ENCODE assay signal across 16 cellular contexts in genomic region chr9:89798546-89799120, GRCh38.
A peak's percentile ranks its signal among the peaks of the same experiment; 100 is the strongest.
DNase-seq lines count a peak whose midpoint lies in the region; ATAC-seq and TF ChIP-seq lines count a peak whose summit lies in the region.
"Had no signal": no experiment of that assay in that cellular context is flagged by ENCODE, and none has a peak within 500 bp of the region (broad histone marks: within the 10 kb centered on the region; RNA-seq: fewer than 3 reads in every experiment).

No MANE protein-coding gene starts in this region.

- no peaks in the 10 kb centered on the region for H4K20me1 ChIP-seq in KMS-11 (ENCODE audit: insufficient read depth)

- H3K36me3 ChIP-seq in KMS-11 (ENCODE audit: insufficient read depth), result no peaks in the 10 kb centered on the region
- no peaks in the 10 kb centered on the region for H3K36me3 ChIP-seq in parathyroid adenoma (ENCODE audit: control insufficient read depth, insufficient read depth, low read length)

- H3K27me3 ChIP-seq in KMS-11 (ENCODE audit: insufficient read depth, low read depth) (no peaks in the 10 kb centered on the region), parathyroid adenoma (ENCODE audit: control insufficient read depth, insufficient read depth, low read length) (no peaks in the 10 kb centered on the region)

- peak overlapping the region in 4 of 5 experiments; percentile 9 to 92 (median 64) for H3K27ac Mint-ChIP-seq in brain
- H3K27ac Mint-ChIP-seq: CD14-positive monocyte, GM23338 had no signal

- H2AFZ ChIP-seq in KMS-11 (ENCODE audit: low read depth) (peak overlapping the region; percentile 5), parathyroid adenoma (no peak overlapping the region)
- H2AFZ ChIP-seq: GM23338 had no signal

- peak; percentile 9 for DNase-seq in DMS79 (lab: John Stamatoyannopoulos, UW)
- DNase-seq in SIG-M5 treated with dmso at 0.1 percent for 504 hours (lab: John Stamatoyannopoulos, UW; ENCODE audit: unreplicated experiment), result no peak
- no peak for DNase-seq in GF-D8 (lab: John Stamatoyannopoulos, UW)
- DNase-seq: Caco-2; NCI-H1930; NCI-H2227 treated with DMSO at 0.1 percent for 48 hours; NCI-H526; NK-92 treated with Interleukin-12 subunit alpha and Interleukin-12 subunit beta, amount 100 ng/mL, for 24 hours; SIG-M5 had no signal

- ATAC-seq in GM19397 (IDR thresholded peaks at IDR 0.05; ENCODE audit: unreplicated experiment), result no peak
- ATAC-seq: GM23338, HCT116 had no signal

- no peaks in the 10 kb centered on the region for H3K36me3 Mint-ChIP-seq in brain
- H3K36me3 Mint-ChIP-seq: CD14-positive monocyte had no signal

- H3K9me3 Mint-ChIP-seq in brain, result peaks cover 0 to 4% (median 0%) of the 10 kb centered on the region in 5 experiments
- H3K9me3 Mint-ChIP-seq: CD14-positive monocyte, GM23338 had no signal

- no peak overlapping the region for H3K4me3 Mint-ChIP-seq in brain
- H3K4me3 Mint-ChIP-seq: CD14-positive monocyte, GM23338 had no signal

- H3K4me3 ChIP-seq in KMS-11 (IDR thresholded peaks at IDR 0.05; ENCODE audit: insufficient read depth, low read depth, low read length) (no peak overlapping the region), parathyroid adenoma (ENCODE audit: low read depth, low read length) (no peak overlapping the region)
- H3K4me3 ChIP-seq: GM23338 had no signal

- peaks cover 7% of the 10 kb centered on the region for H3K27me3 Mint-ChIP-seq in brain

- no peaks in the 10 kb centered on the region for H3K79me2 ChIP-seq in KMS-11 (ENCODE audit: insufficient read depth, low read depth)
- no peaks in the 10 kb centered on the region for H3K79me2 ChIP-seq in parathyroid adenoma

- peaks cover 66% of the 10 kb centered on the region for H3K4me1 ChIP-seq in KMS-11 (ENCODE audit: low read depth, poor library complexity, severe bottlenecking)
- H3K4me1 ChIP-seq in parathyroid adenoma, result peaks cover 29% of the 10 kb centered on the region
- H3K4me1 ChIP-seq: Caco-2 had no signal

- TF ChIP-seq CTCF in KMS-11 (conservative IDR thresholded peaks at IDR 0.05; ENCODE audit: low read depth, low read length) (no peak), brain (conservative IDR thresholded peaks at IDR 0.05) (no peak), parathyroid adenoma (IDR thresholded peaks at IDR 0.05) (no peak)

- H3K4me2 ChIP-seq in KMS-11 (peak overlapping the region; percentile 58), parathyroid adenoma (ENCODE audit: low read length) (no peak overlapping the region)
- H3K4me2 ChIP-seq: GM23338 had no signal

- H3K9ac ChIP-seq in KMS-11 (peak overlapping the region; percentile 25; the same call in 1 of the 2 replicates), parathyroid adenoma (no peak overlapping the region)

- no peaks in the 10 kb centered on the region for H3K9me3 ChIP-seq in parathyroid adenoma (ENCODE audit: control insufficient read depth, low read length)
- H3K9me3 ChIP-seq: Caco-2 had no signal

- H3K4me1 Mint-ChIP-seq in brain, result peaks cover 53% of the 10 kb centered on the region
- H3K4me1 Mint-ChIP-seq: GM23338 had no signal

- peak overlapping the region; percentile 57 for H3K27ac ChIP-seq in KMS-11
- peak overlapping the region; percentile 54 for H3K27ac ChIP-seq in parathyroid adenoma
